ENCODE assay signal across 13 cellular contexts in genomic region chr1:30708361-30708728, GRCh38. TPM values are rescaled to one million over a fixed set of nuclear protein-coding genes. Genes with fewer than 3 reads are reported as not detected.
A peak's percentile ranks its signal among the peaks of the same experiment; 100 is the strongest.
DNase-seq lines count a peak whose midpoint lies in the region; ATAC-seq and TF ChIP-seq lines count a peak whose summit lies in the region.
"Had no signal": no experiment of that assay in that cellular context is flagged by ENCODE, and none has a peak within 500 bp of the region (broad histone marks: within the 10 kb centered on the region; RNA-seq: fewer than 3 reads in every experiment).

No MANE protein-coding gene starts in this region.

- no peak overlapping the region for H3K27ac ChIP-seq in CD8-positive, alpha-beta T cell (ENCODE audit: low read depth, low read length)
- H3K27ac ChIP-seq in VCaP = no peak overlapping the region
- H3K27ac ChIP-seq: BLaER1 had no signal

- peaks cover 14% of the 10 kb centered on the region for H3K27me3 Mint-ChIP-seq in CD8-positive, alpha-beta T cell (ENCODE audit: low read depth)
- H3K27me3 Mint-ChIP-seq in mesothelial cell of epicardium (ENCODE audit: low read depth) = peaks cover 30% of the 10 kb centered on the region

- no peaks in the 10 kb centered on the region for H3K4me1 ChIP-seq in CD8-positive, alpha-beta T cell (ENCODE audit: insufficient read depth, low read length)
- H3K4me1 ChIP-seq: HAP-1 had no signal

- TF ChIP-seq CTCF in CD8-positive, alpha-beta T cell (IDR thresholded peaks at IDR 0.05) = peak; percentile 22
- TF ChIP-seq CTCF in VCaP (conservative IDR thresholded peaks at IDR 0.05) (peak; percentile 38), mesothelial cell of epicardium (IDR thresholded peaks at IDR 0.05; ENCODE audit: unreplicated experiment) (peak; percentile 7)

- CTCF ChIA-PET in CD8-positive, alpha-beta T cell (lab: Charles Lee) = interaction anchor here (0.8 to 1.3 kb wide), 5 partner anchors 15 to 1477 kb away, joined by 3 to 4 read pairs (median 3); partner anchors contain the start of gene MECR

- ATAC-seq in CD8-positive, alpha-beta T cell = no peak
- no peak for ATAC-seq in HG03097 (IDR thresholded peaks at IDR 0.05; ENCODE audit: low FRiP score, unreplicated experiment)

- intact Hi-C loops in CD8-positive, alpha-beta T cell (cut with DNase I, micrococcal nuclease) = loop anchor here in 1 of 2 experiments (1.0 to 5.0 kb wide), 3 partner anchors 326 to 1472 kb away; partner anchors contain the start of gene PTPRU

- no peaks in the 10 kb centered on the region for H3K9me3 Mint-ChIP-seq in CD8-positive, alpha-beta T cell
- no peaks in the 10 kb centered on the region for H3K9me3 Mint-ChIP-seq in mesothelial cell of epicardium

- DNase-seq in CD8-positive, alpha-beta T cell = no peak
- DNase-seq in HT1080 (ENCODE audit: low read depth) = peak; percentile 14
- no peak for DNase-seq in mesothelial cell of epicardium (ENCODE audit: low spot score in 2 of 2, unreplicated experiment in 2 of 2)
- no peak for DNase-seq in NCI-H1436 (lab: John Stamatoyannopoulos, UW)
- DNase-seq in activated gamma-delta T cell (lab: John Stamatoyannopoulos, UW) = no peak
- DNase-seq: NCI-H446 treated with DMSO at 0.1 percent for 48 hours had no signal

- no peak overlapping the region for H3K27ac Mint-ChIP-seq in CD8-positive, alpha-beta T cell
- H3K27ac Mint-ChIP-seq in mesothelial cell of epicardium = no peak overlapping the region

- no peaks in the 10 kb centered on the region for H3K36me3 ChIP-seq in CD8-positive, alpha-beta T cell (ENCODE audit: insufficient read depth, low read length)
- H3K36me3 ChIP-seq: BLaER1, HAP-1 had no signal

- H3K4me1 Mint-ChIP-seq in CD8-positive, alpha-beta T cell (ENCODE audit: low read depth) = peaks cover 6% of the 10 kb centered on the region
- no peaks in the 10 kb centered on the region for H3K4me1 Mint-ChIP-seq in mesothelial cell of epicardium

- H3K4me3 ChIP-seq in CD8-positive, alpha-beta T cell (ENCODE audit: low read depth, low read length) = no peak overlapping the region
- H3K4me3 ChIP-seq: BLaER1, HAP-1 had no signal

- POLR2A ChIA-PET in CD8-positive, alpha-beta T cell (lab: Charles Lee) = interaction anchor here (0.5 kb wide), 1 partner anchor 1714 kb away, joined by 3 read pairs; no protein-coding TSS in a partner anchor

- H3K4me3 Mint-ChIP-seq in CD8-positive, alpha-beta T cell = no peak overlapping the region
- no peak overlapping the region for H3K4me3 Mint-ChIP-seq in mesothelial cell of epicardium

- H3K9me3 ChIP-seq in CD8-positive, alpha-beta T cell (ENCODE audit: low read length) = no peaks in the 10 kb centered on the region
- H3K9me3 ChIP-seq: BLaER1, HAP-1, SK-N-SH had no signal

- H3K36me3 Mint-ChIP-seq in CD8-positive, alpha-beta T cell = no peaks in the 10 kb centered on the region
- no peaks in the 10 kb centered on the region for H3K36me3 Mint-ChIP-seq in mesothelial cell of epicardium

- no peaks in the 10 kb centered on the region for H3K27me3 ChIP-seq in CD8-positive, alpha-beta T cell (ENCODE audit: insufficient read depth, low read length)

RNA-seq across cellular contexts. Expression of gene MATN1, which starts 15.0 kb away (rescaled TPM):
- total RNA-seq in CD8-positive, alpha-beta T cell = 1 to 10 TPM; 6.6 to 7.4 TPM
- total RNA-seq in HT1080 (2014; rRNA removed; shearing (Covaris generic)) = 0.43 TPM in 1 of 2 replicates, not detected in the other
- 0.10 TPM in 1 of 2 replicates, not detected in the other for polyA plus RNA-seq in HT1080 (2015; cell fraction: cytosol; rRNA removed)
- 0.04 and 0.79 TPM in 2 replicates for polyA plus RNA-seq in HT1080 (2015; cell fraction: nucleus; rRNA removed)
- 4.0 to 5.6 TPM (median 4.9 TPM) in 3 replicates for total RNA-seq in mesothelial cell of epicardium
- total RNA-seq: PC-3, Right ventricle myocardium superior had no signal

RNA-seq across cellular contexts. Expression of gene LAPTM5, which starts 49.2 kb away (rescaled TPM):
- total RNA-seq in CD8-positive, alpha-beta T cell = 100 to 1,000 TPM; 629 to 653 TPM
- total RNA-seq in HT1080 (2014; rRNA removed; shearing (Covaris generic)) = 0.50 and 1.5 TPM in 2 replicates
- 0.79 and 0.81 TPM in 2 replicates for polyA plus RNA-seq in HT1080 (2015; cell fraction: cytosol; rRNA removed)
- polyA plus RNA-seq in HT1080 (2015; cell fraction: nucleus; rRNA removed) = 0.42 and 1.3 TPM in 2 replicates
- total RNA-seq in mesothelial cell of epicardium = 0.11 TPM in 1 of 3 replicates, not detected in the others
- total RNA-seq: PC-3 had no signal

Comparison
In these comparisons a context has a peak if more than half of its experiments do, and no peak if none do; other contexts are left out.
1. RNA of gene LAPTM5, which starts 49.2 kb away (total RNA-seq): 629 to 653 TPM in CD8-positive, alpha-beta T cell; 0.50 to 1.5 TPM in HT1080 and 0.11 TPM in mesothelial cell of epicardium; every median in the first group is over 100 times any median in the second.
2. Peak in every context shown above with its lines, with median percentiles within 50 percentile points of each other: CTCF ChIP-seq.